ENCODE assay signal across 1 cellular context in genomic region chr17:74920306-74920620, GRCh38.
TF ChIP-seq lines count a peak whose summit lies in the region.

No MANE protein-coding gene starts in this region.

TF ChIP-seq in endothelial cell of umbilical vein, 7 proteins besides CTCF, POLR2A, EP300 and RAD21 (continued from another document):
- no peak for TF ChIP-seq JUN (IDR thresholded peaks at IDR 0.05; ENCODE audit: borderline replicate concordance, insufficient read depth, insufficient read length, low read depth)
